ENCODE assay signal across 18 cellular contexts in the genomic region with DNA sequence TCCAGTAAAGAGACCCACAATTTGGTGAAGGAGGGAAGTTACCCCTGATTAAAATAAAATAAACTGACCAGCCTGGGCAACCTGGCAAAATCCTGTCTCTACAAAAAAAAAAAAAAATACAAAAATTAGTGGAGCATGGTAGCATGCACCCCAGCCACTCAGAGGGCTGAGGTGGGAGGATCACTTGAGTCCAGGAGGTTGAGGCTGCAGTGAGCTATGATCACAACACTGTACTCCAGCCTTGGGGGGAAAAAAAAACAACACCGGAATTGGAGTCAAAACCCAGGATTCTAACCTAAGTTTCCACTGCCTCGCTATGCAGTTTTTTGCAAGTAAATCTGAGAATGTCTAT.
DNase-seq lines count a peak whose midpoint lies in the region; ATAC-seq and TF ChIP-seq lines count a peak whose summit lies in the region.
"Had no signal": no experiment of that assay in that cellular context is flagged by ENCODE, and none has a peak within 500 bp of the region (broad histone marks: within the 10 kb centered on the region; RNA-seq: fewer than 3 reads in every experiment).

No MANE protein-coding gene starts in this region.

- TF ChIP-seq CTCF in DOHH2 (IDR thresholded peaks at IDR 0.05; ENCODE audit: low read depth, low read length, poor library complexity, severe bottlenecking) (no peak), SU-DHL-6 (IDR thresholded peaks at IDR 0.05; ENCODE audit: insufficient read depth, low read length, poor library complexity, severe bottlenecking) (no peak)

- H4K20me1 ChIP-seq in DOHH2 (ENCODE audit: control insufficient read depth, insufficient read depth, low read depth, low read length): no peaks in the 10 kb centered on the region
- H4K20me1 ChIP-seq in SU-DHL-6 (ENCODE audit: low read depth, low read length): no peaks in the 10 kb centered on the region

- peak; percentile 48 for ATAC-seq in stimulated activated memory B cell treated with anti-CD40 and anti-IgM and Interleukin-4, amounts not matched to agents 10 μg/mL and 1 μg/mL and 100 μg/mL, for 72 hours
- ATAC-seq: A549, GM12878, HepG2 had no signal

- no peaks in the 10 kb centered on the region for H3K9me3 Mint-ChIP-seq in stimulated activated memory B cell treated with anti-CD40 and anti-IgM and Interleukin-4, amounts not matched to agents 10 μg/mL and 1 μg/mL and 100 μg/mL, for 72 hours
- H3K9me3 Mint-ChIP-seq: CD4-positive, alpha-beta T cell; H9 had no signal

- H3F3A ChIP-seq in DOHH2 (ENCODE audit: control insufficient read depth, insufficient read depth) (peaks cover 12% of the 10 kb centered on the region), SU-DHL-6 (ENCODE audit: insufficient read depth) (peaks cover 26% of the 10 kb centered on the region)

- peaks cover 32% of the 10 kb centered on the region for H3K36me3 Mint-ChIP-seq in stimulated activated memory B cell treated with anti-CD40 and anti-IgM and Interleukin-4, amounts not matched to agents 10 μg/mL and 1 μg/mL and 100 μg/mL, for 72 hours

- H3K9me3 ChIP-seq in DOHH2 (ENCODE audit: control insufficient read depth, insufficient read depth, low read length) (no peaks in the 10 kb centered on the region), SU-DHL-6 (ENCODE audit: insufficient read depth, low read length) (no peaks in the 10 kb centered on the region)
- H3K9me3 ChIP-seq: A549, Caco-2 had no signal

- H3K4me3 Mint-ChIP-seq in stimulated activated memory B cell treated with anti-CD40 and anti-IgM and Interleukin-4, amounts not matched to agents 10 μg/mL and 1 μg/mL and 100 μg/mL, for 72 hours: no peak overlapping the region
- H3K4me3 Mint-ChIP-seq: CD4-positive, alpha-beta T cell; H9 had no signal

- H3K36me3 ChIP-seq in DOHH2 (ENCODE audit: control insufficient read depth, low read length) (peaks cover 46% of the 10 kb centered on the region), SU-DHL-6 (ENCODE audit: low read length) (peaks cover 22% of the 10 kb centered on the region; the same call in 1 of the 2 replicates)

- peak overlapping the region; percentile 28; the same call in 1 of the 2 replicates for H3K9ac ChIP-seq in SU-DHL-6 (ENCODE audit: low read length)

- no peaks in the 10 kb centered on the region for H3K27me3 ChIP-seq in DOHH2 (ENCODE audit: control insufficient read depth, low read length)
- H3K27me3 ChIP-seq in SU-DHL-6 (ENCODE audit: low read length): no peaks in the 10 kb centered on the region

- H2AFZ ChIP-seq in SU-DHL-6 (ENCODE audit: low read depth, low read length, severe bottlenecking): no peak overlapping the region

- no peak overlapping the region for H3K27ac Mint-ChIP-seq in stimulated activated memory B cell treated with anti-CD40 and anti-IgM and Interleukin-4, amounts not matched to agents 10 μg/mL and 1 μg/mL and 100 μg/mL, for 72 hours
- H3K27ac Mint-ChIP-seq: CD4-positive, alpha-beta T cell had no signal

- H3K9me2 ChIP-seq in DOHH2 (replicated peaks; ENCODE audit: control insufficient read depth, low read length) (no peaks in the 10 kb centered on the region), SU-DHL-6 (replicated peaks; ENCODE audit: insufficient read depth, low read length) (no peaks in the 10 kb centered on the region)

- H3K4me1 Mint-ChIP-seq in stimulated activated memory B cell treated with anti-CD40 and anti-IgM and Interleukin-4, amounts not matched to agents 10 μg/mL and 1 μg/mL and 100 μg/mL, for 72 hours: no peaks in the 10 kb centered on the region
- H3K4me1 Mint-ChIP-seq: H9 had no signal

- peaks cover 32% of the 10 kb centered on the region for H3K4me1 ChIP-seq in DOHH2 (ENCODE audit: control insufficient read depth, low read length)
- H3K4me1 ChIP-seq: A549, Caco-2 had no signal

- no peaks in the 10 kb centered on the region for H3K27me3 Mint-ChIP-seq in stimulated activated memory B cell treated with anti-CD40 and anti-IgM and Interleukin-4, amounts not matched to agents 10 μg/mL and 1 μg/mL and 100 μg/mL, for 72 hours
- H3K27me3 Mint-ChIP-seq: CD4-positive, alpha-beta T cell had no signal

- peaks cover 16% of the 10 kb centered on the region for H3K79me2 ChIP-seq in DOHH2 (ENCODE audit: control insufficient read depth, low read length)
- peaks cover 5% of the 10 kb centered on the region for H3K79me2 ChIP-seq in SU-DHL-6 (ENCODE audit: insufficient read depth, low read length)

- DNase-seq in DMS79 (lab: John Stamatoyannopoulos, UW) (peak; percentile 6), DMS79 treated with DMSO at 0.1 percent for 48 hours (lab: John Stamatoyannopoulos, UW) (no peak), NCI-H1930 (lab: John Stamatoyannopoulos, UW) (no peak), dedifferentiated amniotic fluid mesenchymal stem cell (ENCODE audit: extremely low spot score) (no peak), NCI-H2171 (lab: John Stamatoyannopoulos, UW) (no peak)
- DNase-seq: AML-193; Caco-2; CD4-positive, alpha-beta T cell; EL; H9 had no signal

- peak overlapping the region; percentile 82 for H3K27ac ChIP-seq in DOHH2 (ENCODE audit: low read depth, low read length)
- H3K27ac ChIP-seq in SU-DHL-6 (ENCODE audit: low read depth, low read length): peak overlapping the region; percentile 84
- H3K27ac ChIP-seq: 22Rv1, A549, C4-2B had no signal

- H3K4me3 ChIP-seq in DOHH2 (ENCODE audit: low read length) (peak overlapping the region; percentile 60), SU-DHL-6 (ENCODE audit: insufficient read depth, low read length, poor library complexity, severe bottlenecking) (peak overlapping the region; percentile 24)
- H3K4me3 ChIP-seq: A549, GM12878 had no signal

- H3K4me2 ChIP-seq in DOHH2 (ENCODE audit: low read length) (peak overlapping the region; percentile 69), SU-DHL-6 (ENCODE audit: low read depth, low read length, poor library complexity, severe bottlenecking) (peak overlapping the region; percentile 64)
- H3K4me2 ChIP-seq: A549 had no signal
